Comparison of ENCODE assay signal across 2 cellular contexts in the genomic region with DNA sequence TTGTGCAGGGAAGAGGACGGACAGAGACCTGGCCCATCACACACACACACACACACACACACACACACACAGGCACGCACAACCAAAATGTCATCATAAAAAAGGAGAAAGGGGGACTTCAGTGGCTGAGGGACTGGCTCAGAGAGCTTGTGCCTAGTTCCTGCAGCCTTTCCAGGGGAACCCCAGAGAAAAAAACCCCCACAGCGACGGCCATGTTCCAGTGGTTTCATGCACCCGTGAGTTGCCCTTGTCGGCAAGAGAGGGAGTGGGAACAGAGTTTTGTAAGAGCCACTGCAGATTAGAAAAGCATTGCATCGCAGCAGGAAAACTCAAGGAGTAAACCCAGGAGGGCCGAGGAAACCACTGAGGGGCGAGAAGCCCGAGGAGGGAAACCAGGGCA.
TF ChIP-seq lines count a peak whose summit lies in the region.

No MANE protein-coding gene starts in this region.

TF ChIP-seq in GM23338, 12 proteins besides CTCF, POLR2A, EP300 and RAD21 (continued from another document):
- TF ChIP-seq REST (IDR thresholded peaks at IDR 0.05; ENCODE audit: unreplicated experiment) (no peak), STAT1 (IDR thresholded peaks at IDR 0.05; ENCODE audit: unreplicated experiment) (no peak)

TF ChIP-seq in GM12878, 131 proteins besides CTCF, POLR2A, EP300 and RAD21 (continued from another document):
- TF ChIP-seq, protein P1, sequence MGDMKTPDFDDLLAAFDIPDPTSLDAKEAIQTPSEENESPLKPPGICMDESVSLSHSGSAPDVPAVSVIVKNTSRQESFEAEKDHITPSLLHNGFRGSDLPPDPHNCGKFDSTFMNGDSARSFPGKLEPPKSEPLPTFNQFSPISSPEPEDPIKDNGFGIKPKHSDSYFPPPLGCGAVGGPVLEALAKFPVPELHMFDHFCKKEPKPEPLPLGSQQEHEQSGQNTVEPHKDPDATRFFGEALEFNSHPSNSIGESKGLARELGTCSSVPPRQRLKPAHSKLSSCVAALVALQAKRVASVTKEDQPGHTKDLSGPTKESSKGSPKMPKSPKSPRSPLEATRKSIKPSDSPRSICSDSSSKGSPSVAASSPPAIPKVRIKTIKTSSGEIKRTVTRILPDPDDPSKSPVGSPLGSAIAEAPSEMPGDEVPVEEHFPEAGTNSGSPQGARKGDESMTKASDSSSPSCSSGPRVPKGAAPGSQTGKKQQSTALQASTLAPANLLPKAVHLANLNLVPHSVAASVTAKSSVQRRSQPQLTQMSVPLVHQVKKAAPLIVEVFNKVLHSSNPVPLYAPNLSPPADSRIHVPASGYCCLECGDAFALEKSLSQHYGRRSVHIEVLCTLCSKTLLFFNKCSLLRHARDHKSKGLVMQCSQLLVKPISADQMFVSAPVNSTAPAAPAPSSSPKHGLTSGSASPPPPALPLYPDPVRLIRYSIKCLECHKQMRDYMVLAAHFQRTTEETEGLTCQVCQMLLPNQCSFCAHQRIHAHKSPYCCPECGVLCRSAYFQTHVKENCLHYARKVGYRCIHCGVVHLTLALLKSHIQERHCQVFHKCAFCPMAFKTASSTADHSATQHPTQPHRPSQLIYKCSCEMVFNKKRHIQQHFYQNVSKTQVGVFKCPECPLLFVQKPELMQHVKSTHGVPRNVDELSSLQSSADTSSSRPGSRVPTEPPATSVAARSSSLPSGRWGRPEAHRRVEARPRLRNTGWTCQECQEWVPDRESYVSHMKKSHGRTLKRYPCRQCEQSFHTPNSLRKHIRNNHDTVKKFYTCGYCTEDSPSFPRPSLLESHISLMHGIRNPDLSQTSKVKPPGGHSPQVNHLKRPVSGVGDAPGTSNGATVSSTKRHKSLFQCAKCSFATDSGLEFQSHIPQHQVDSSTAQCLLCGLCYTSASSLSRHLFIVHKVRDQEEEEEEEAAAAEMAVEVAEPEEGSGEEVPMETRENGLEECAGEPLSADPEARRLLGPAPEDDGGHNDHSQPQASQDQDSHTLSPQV (IDR thresholded peaks at IDR 0.05), result no peak
